27 cellular contexts compared by ENCODE assay signal in genomic region chr2:225438263-225438662, GRCh38. TPM values are rescaled to one million over a fixed set of nuclear protein-coding genes. Genes with fewer than 3 reads are reported as not detected.
DNase-seq lines count a peak whose midpoint lies in the region; ATAC-seq and TF ChIP-seq lines count a peak whose summit lies in the region.
"Had no signal": no experiment of that assay in that cellular context is flagged by ENCODE, and none has a peak within 500 bp of the region (broad histone marks: within the 10 kb centered on the region; RNA-seq: fewer than 3 reads in every experiment).

No MANE protein-coding gene starts in this region.

- WGBS in IMR-90 (ENCODE audit: extremely low coverage in 2 of 2, insufficient read length in 1 of 2), 2 experiments: no CpG with 5 or more reads among the region's 1 CpG
- 26% methylated on average over 1 of the region's 1 CpG for WGBS in SK-N-SH (ENCODE audit: low lambda C conversion rate)
- WGBS in right cardiac atrium: 47% methylated on average over 1 of the region's 1 CpG

- H3K9ac ChIP-seq in IMR-90 (ENCODE audit: low read depth, low read length): no peak overlapping the region
- H3K9ac ChIP-seq in SK-N-SH: no peak overlapping the region
- H3K9ac ChIP-seq in neural cell (ENCODE audit: low read length): no peak overlapping the region
- H3K9ac ChIP-seq: BLaER1 treated with 17β-estradiol and CSF1 and Interleukin-3, amounts not matched to agents 10 nM and 100 nM had no signal

- no peak overlapping the region for H2BK120ac ChIP-seq in IMR-90 (ENCODE audit: low read depth, low read length)

- no TSS peak for BruUV-seq in IMR-90 (replicated peaks; lab: Mats Ljungman, UMichigan)

- H2BK5ac ChIP-seq in IMR-90 (ENCODE audit: low read depth, low read length, poor library complexity, severe bottlenecking): no peak overlapping the region

- H3K4me1 Mint-ChIP-seq in activated T-cell treated with anti-CD3 and anti-CD28 coated beads, Interleukin-2, amount 50 U/mL, for 4 hours (ENCODE audit: low read depth): no peaks in the 10 kb centered on the region

- TF ChIP-seq EP300 in SK-N-SH (IDR thresholded peaks at IDR 0.05; ENCODE audit: borderline replicate concordance in 1 of 2, low read depth in 1 of 2, low read length in 1 of 2) (0 out of 4 replicates have a peak, but pooled peaks of 1 of the 2 experiments have one; percentile 9), neural cell (conservative IDR thresholded peaks at IDR 0.05; ENCODE audit: poor library complexity, severe bottlenecking) (peak; percentile 43)

- H3K79me2 ChIP-seq in SK-N-SH (ENCODE audit: insufficient read depth): no peaks in the 10 kb centered on the region
- no peaks in the 10 kb centered on the region for H3K79me2 ChIP-seq in neural cell (replicated peaks; ENCODE audit: insufficient read depth, low read length)

- H3K9me2 ChIP-seq in SK-N-SH: no peaks in the 10 kb centered on the region
- H3K9me2 ChIP-seq in neural cell (ENCODE audit: insufficient read depth, low read length): no peaks in the 10 kb centered on the region

- TF ChIP-seq POLR2A in IMR-90 (IDR thresholded peaks at IDR 0.05; ENCODE audit: low read depth, low read length): no peak

- no peak overlapping the region for H2AK9ac ChIP-seq in IMR-90 (replicated peaks; ENCODE audit: low read depth, low read length, poor library complexity)

- H3K4me3 Mint-ChIP-seq in activated T-cell treated with anti-CD3 and anti-CD28 coated beads, Interleukin-2, amount 50 U/mL, for 4 hours: no peak overlapping the region
- H3K4me3 Mint-ChIP-seq: CD4-positive, alpha-beta T cell; CD8-positive, alpha-beta T cell had no signal

- H3K4me1 ChIP-seq in BE2C: peaks cover 13% of the 10 kb centered on the region
- no peaks in the 10 kb centered on the region for H3K4me1 ChIP-seq in IMR-90 (ENCODE audit: control insufficient read depth, insufficient read depth, low read length)
- no peaks in the 10 kb centered on the region; a peak in 2 of 4 replicates for H3K4me1 ChIP-seq in SK-N-SH (ENCODE audit: control insufficient read depth in 1 of 2, insufficient read depth in 2 of 2, low read depth in 1 of 2, low read length in 1 of 2)
- H3K4me1 ChIP-seq in right cardiac atrium (ENCODE audit: control insufficient read depth, insufficient read depth, low read length): no peaks in the 10 kb centered on the region

- no peaks in the 10 kb centered on the region for H3K9me3 ChIP-seq in BE2C
- no peaks in the 10 kb centered on the region for H3K9me3 ChIP-seq in IMR-90 (ENCODE audit: control insufficient read depth, insufficient read depth, low read length)
- H3K9me3 ChIP-seq in SK-N-SH: no peaks in the 10 kb centered on the region
- no peaks in the 10 kb centered on the region for H3K9me3 ChIP-seq in neural cell (ENCODE audit: low read length)
- H3K9me3 ChIP-seq in right cardiac atrium (ENCODE audit: control insufficient read depth, low read length): no peaks in the 10 kb centered on the region

- no peaks in the 10 kb centered on the region for H3K36me3 ChIP-seq in BE2C
- no peaks in the 10 kb centered on the region for H3K36me3 ChIP-seq in IMR-90 (ENCODE audit: control insufficient read depth, insufficient read depth, low read length)
- H3K36me3 ChIP-seq in SK-N-SH (replicated peaks in 1 of 2; ENCODE audit: control insufficient read depth in 1 of 2, insufficient read depth in 2 of 2, low read length in 1 of 2): no peaks in the 10 kb centered on the region
- H3K36me3 ChIP-seq in neural cell (ENCODE audit: insufficient read depth, low read length): no peaks in the 10 kb centered on the region
- H3K36me3 ChIP-seq: BLaER1 treated with 17β-estradiol and CSF1 and Interleukin-3, amounts not matched to agents 10 nM and 100 nM had no signal

- no peak for TF ChIP-seq CTCF in BE2C (IDR thresholded peaks at IDR 0.05; ENCODE audit: low read depth, low read length)
- no peak for TF ChIP-seq CTCF in IMR-90 (conservative IDR thresholded peaks at IDR 0.05; ENCODE audit: low read depth, low read length)
- TF ChIP-seq CTCF in SK-N-SH (IDR thresholded peaks at IDR 0.05): no peak
- TF ChIP-seq CTCF in neural cell (IDR thresholded peaks at IDR 0.05; ENCODE audit: poor library complexity, severe bottlenecking): no peak

- no peaks in the 10 kb centered on the region for H3K79me1 ChIP-seq in IMR-90 (ENCODE audit: low read depth in 1 of 2, low read length in 2 of 2)

- H3K36me3 Mint-ChIP-seq in activated T-cell treated with anti-CD3 and anti-CD28 coated beads, Interleukin-2, amount 50 U/mL, for 4 hours (ENCODE audit: insufficient read depth): no peaks in the 10 kb centered on the region
- H3K36me3 Mint-ChIP-seq: CD8-positive, alpha-beta T cell had no signal

- no peak overlapping the region for H3K56ac ChIP-seq in IMR-90 (ENCODE audit: extremely low read depth, insufficient read depth, low read length)

- H3K9me1 ChIP-seq in IMR-90 (ENCODE audit: insufficient read depth, low read length): no peaks in the 10 kb centered on the region

- DNase-seq in BE2C: peak; percentile 59
- DNase-seq in IMR-90: no peak
- DNase-seq in SK-N-SH: peak; percentile 41
- no peak for DNase-seq in activated T-cell treated with anti-CD3 and anti-CD28 coated beads, Interleukin-2, amount 50 U/mL, for 4 hours
- DNase-seq in right cardiac atrium: no peak
- DNase-seq: 8988T; ACHN; CD4-positive, alpha-beta T cell; CD8-positive, alpha-beta T cell; COR-L47; DMS 273 treated with DMSO at 0.1 percent for 48 hours; DMS153; DMS53; DMS79; DND-41; EL; GDM1 had no signal

- H3K4me3 ChIP-seq in BE2C (ENCODE audit: low read depth, low read length) (no peak overlapping the region), IMR-90 (ENCODE audit: insufficient read depth, low read depth, low read length) (no peak overlapping the region), SK-N-SH (ENCODE audit: low read depth in 2 of 2, low read length in 1 of 2) (no peak overlapping the region), neural cell (ENCODE audit: low read length) (no peak overlapping the region), right cardiac atrium (ENCODE audit: low read length) (no peak overlapping the region)
- H3K4me3 ChIP-seq: BLaER1 treated with 17β-estradiol and CSF1 and Interleukin-3, amounts not matched to agents 10 nM and 100 nM; GM12878 had no signal

- no peak overlapping the region for H3K23ac ChIP-seq in IMR-90 (ENCODE audit: low read depth, low read length)

- H4K20me1 ChIP-seq in IMR-90 (ENCODE audit: insufficient read depth, low read length) (no peaks in the 10 kb centered on the region), SK-N-SH (ENCODE audit: insufficient read depth) (no peaks in the 10 kb centered on the region), neural cell (ENCODE audit: insufficient read depth) (no peaks in the 10 kb centered on the region)
- H4K20me1 ChIP-seq: BLaER1 treated with 17β-estradiol and CSF1 and Interleukin-3, amounts not matched to agents 10 nM and 100 nM had no signal

- H2AFZ ChIP-seq in IMR-90 (replicated peaks; ENCODE audit: low read length, poor library complexity) (no peak overlapping the region), SK-N-SH (ENCODE audit: low read depth) (no peak overlapping the region), neural cell (ENCODE audit: low read depth, low read length) (no peak overlapping the region)

- no peak overlapping the region for H2BK20ac ChIP-seq in IMR-90 (ENCODE audit: low read depth, low read length)

- no peak overlapping the region for H4K5ac ChIP-seq in IMR-90 (ENCODE audit: low read depth, low read length)

- CTCF ChIA-PET in IMR-90 (lab: Yijun Ruan, JAX) (no interaction called here), SK-N-SH (lab: Yijun Ruan, JAX) (no interaction called here)

- H3K27ac ChIP-seq in IMR-90 (ENCODE audit: insufficient read depth, low read length) (no peak overlapping the region), SK-N-SH (ENCODE audit: low read depth in 2 of 2, low read length in 1 of 2) (peak overlapping the region in 1 of 2 experiments; percentile 43; a peak in 1 of 4 replicates), neural cell (ENCODE audit: low read length) (no peak overlapping the region), right cardiac atrium (ENCODE audit: low read length) (no peak overlapping the region)
- H3K27ac ChIP-seq: BLaER1 treated with 17β-estradiol and CSF1 and Interleukin-3, amounts not matched to agents 10 nM and 100 nM; C4-2B had no signal

- in situ Hi-C loops in IMR-90 (cut with MboI; ENCODE audit: low sequenced_read_pairs): no loop called here

- no peak for TF ChIP-seq RAD21 in IMR-90 (IDR thresholded peaks at IDR 0.05; ENCODE audit: low read length)
- TF ChIP-seq RAD21 in SK-N-SH (IDR thresholded peaks at IDR 0.05; ENCODE audit: low read length): no peak
- no peak for TF ChIP-seq RAD21 in neural cell (conservative IDR thresholded peaks at IDR 0.05)

- POLR2A ChIA-PET in IMR-90 (lab: Charles Lee; ENCODE audit: unreplicated experiment) (no interaction called here), SK-N-SH (lab: Yijun Ruan, JAX) (interaction anchor here (0.6 kb wide), 1 partner anchor 9 kb away, joined by 3 read pairs; no protein-coding TSS in a partner anchor)

- dilution Hi-C loops in IMR-90 (cut with HindIII; ENCODE audit: low sequenced_read_pairs, unreplicated experiment): no loop called here

- H4K8ac ChIP-seq in IMR-90 (ENCODE audit: low read depth in 2 of 2, low read length in 2 of 2): no peak overlapping the region

- H3K14ac ChIP-seq in IMR-90 (replicated peaks; ENCODE audit: low read depth, low read length): no peak overlapping the region

- no peak overlapping the region for H3K18ac ChIP-seq in IMR-90 (ENCODE audit: low read depth, low read length)

- no peaks in the 10 kb centered on the region for H3K9me3 Mint-ChIP-seq in activated T-cell treated with anti-CD3 and anti-CD28 coated beads, Interleukin-2, amount 50 U/mL, for 4 hours
- H3K9me3 Mint-ChIP-seq: CD4-positive, alpha-beta T cell; CD8-positive, alpha-beta T cell had no signal

- H2AK5ac ChIP-seq in IMR-90 (ENCODE audit: low read depth, low read length): no peak overlapping the region

- H3K4me2 ChIP-seq in IMR-90 (ENCODE audit: low read depth, low read length) (no peak overlapping the region), SK-N-SH (no peak overlapping the region), neural cell (ENCODE audit: low read length) (no peak overlapping the region)
- H3K4me2 ChIP-seq: BLaER1 treated with 17β-estradiol and CSF1 and Interleukin-3, amounts not matched to agents 10 nM and 100 nM had no signal

- no peak overlapping the region for H4K91ac ChIP-seq in IMR-90 (ENCODE audit: insufficient read depth, low read depth, low read length)

- H3K27me3 ChIP-seq in BE2C (no peaks in the 10 kb centered on the region), IMR-90 (ENCODE audit: control insufficient read depth, insufficient read depth, low read length) (no peaks in the 10 kb centered on the region), SK-N-SH (ENCODE audit: insufficient read depth) (no peaks in the 10 kb centered on the region), neural cell (ENCODE audit: insufficient read depth, low read depth, low read length) (no peaks in the 10 kb centered on the region), right cardiac atrium (ENCODE audit: control insufficient read depth, insufficient read depth) (no peaks in the 10 kb centered on the region)
- H3K27me3 ChIP-seq: BLaER1 treated with 17β-estradiol and CSF1 and Interleukin-3, amounts not matched to agents 10 nM and 100 nM had no signal

- no peak overlapping the region for H2BK15ac ChIP-seq in IMR-90 (ENCODE audit: low read depth, low read length)

- intact Hi-C loops in IMR-90 (cut with micrococcal nuclease) (no loop called here), right cardiac atrium (cut with DNase I) (no loop called here)

- no peak for ATAC-seq in IMR-90 (ENCODE audit: low read depth)
- no peak for ATAC-seq in activated T-cell treated with anti-CD3 and anti-CD28 coated beads, Interleukin-2, amount 50 U/mL, for 4 hours
- no peak for ATAC-seq in HG02870 (IDR thresholded peaks at IDR 0.05; ENCODE audit: unreplicated experiment)
- ATAC-seq in right cardiac atrium: no peak
- ATAC-seq: CD8-positive, alpha-beta T cell had no signal

- H3F3A ChIP-seq in SK-N-SH (replicated peaks; ENCODE audit: insufficient read depth) (no peaks in the 10 kb centered on the region), neural cell (ENCODE audit: insufficient read depth, low read length, poor library complexity, severe bottlenecking) (no peaks in the 10 kb centered on the region)

- peaks cover 24% of the 10 kb centered on the region for H3K27me3 Mint-ChIP-seq in activated T-cell treated with anti-CD3 and anti-CD28 coated beads, Interleukin-2, amount 50 U/mL, for 4 hours (ENCODE audit: low read depth)

- no peak overlapping the region for H3K4ac ChIP-seq in IMR-90 (ENCODE audit: low read depth, low read length)

RNA-seq across cellular contexts. Expression of gene NYAP2, which starts 38.8 kb away (rescaled TPM):
- 1.6 TPM for polyA plus RNA-seq in BE2C (2012; ENCODE audit: insufficient read depth, insufficient read length, low read depth)
- total RNA-seq in IMR-90 (2012; rRNA removed) (not detected in 2 replicates), right cardiac atrium (not detected)
- polyA plus RNA-seq in IMR-90 (2012; rRNA removed) (not detected in 2 replicates), SK-N-SH (2012; rRNA removed) (not detected in 2 replicates), neural cell (0.98 and 1.1 TPM in 2 replicates), right cardiac atrium (not detected)
- not detected in 2 replicates for polyA plus RNA-seq in IMR-90 (2012; cell fraction: cytosol; rRNA removed)
- polyA plus RNA-seq in IMR-90 (2012; cell fraction: nucleus; rRNA removed; ENCODE audit: low replicate concordance): not detected in 2 replicates
- polyA plus RNA-seq in SK-N-SH (2012; cell fraction: cytosol; rRNA removed): 0.01 TPM in 2 replicates
- 0.01 TPM in 1 of 2 replicates, not detected in the other for polyA plus RNA-seq in SK-N-SH (2012; cell fraction: nucleus; rRNA removed)
- 10.5 and 12.8 TPM in 2 replicates for polyA minus RNA-seq in neural cell
- under 1 TPM in 1 of 3 donors, not detected in 2; 0.11 TPM for total RNA-seq in activated T-cell treated with anti-CD3 and anti-CD28 coated beads, Interleukin-2, amount 50 U/mL, for 4 hours
- total RNA-seq: A673; CD4-positive, alpha-beta T cell; CD8-positive, alpha-beta T cell; Daoy; G401; GM12878 had no signal
- polyA plus RNA-seq: AG04450, BJ had no signal

Comparison
In these comparisons a context has a peak if more than half of its experiments do, and no peak if none do; other contexts are left out.
1. DNase-seq: peak in BE2C (single experiment) and SK-N-SH (single experiment); none in IMR-90 (single experiment), activated T-cell treated with anti-CD3 and anti-CD28 coated beads, Interleukin-2, amount 50 U/mL, for 4 hours (single experiment) and right cardiac atrium (0 of 3).